ENCODE assay signal across 16 cellular contexts in genomic region chr13:34243396-34243795, GRCh38.
DNase-seq lines count a peak whose midpoint lies in the region; ATAC-seq and TF ChIP-seq lines count a peak whose summit lies in the region.
"Had no signal": no experiment of that assay in that cellular context is flagged by ENCODE, and none has a peak within 500 bp of the region (broad histone marks: within the 10 kb centered on the region; RNA-seq: fewer than 3 reads in every experiment).

No MANE protein-coding gene starts in this region.

- H3K27me3 ChIP-seq in heart left ventricle, result no peaks in the 10 kb centered on the region
- H3K27me3 ChIP-seq in right cardiac atrium (ENCODE audit: control insufficient read depth, insufficient read depth), result no peaks in the 10 kb centered on the region
- H3K27me3 ChIP-seq: BE2C had no signal

- TF ChIP-seq POLR2A in heart left ventricle (IDR thresholded peaks at IDR 0.05), result no peak

- no peaks in the 10 kb centered on the region for H3K4me1 Mint-ChIP-seq in activated T-cell treated with anti-CD3 and anti-CD28 coated beads, Interleukin-2, amount 50 U/mL, for 72 hours (ENCODE audit: low read depth)
- H3K4me1 Mint-ChIP-seq: CD4-positive, alpha-beta memory T cell; H9 had no signal

- H3K9me3 Mint-ChIP-seq in activated T-cell treated with anti-CD3 and anti-CD28 coated beads, Interleukin-2, amount 50 U/mL, for 72 hours, result peaks cover 2 to 5% of the 10 kb centered on the region in 2 donors

- H3K27ac Mint-ChIP-seq in activated T-cell treated with anti-CD3 and anti-CD28 coated beads, Interleukin-2, amount 50 U/mL, for 72 hours, result no peak overlapping the region
- H3K27ac Mint-ChIP-seq: CD4-positive, alpha-beta memory T cell; H9 had no signal

- intact Hi-C loops in heart left ventricle (cut with DNase I) (no loop called here), right cardiac atrium (cut with DNase I) (no loop called here)

- DNase-seq in NCI-H1092 (lab: John Stamatoyannopoulos, UW), result peak; percentile 8
- DNase-seq in NCI-H526 (lab: John Stamatoyannopoulos, UW), result peak; percentile 71 to 83
- DNase-seq in heart left ventricle, result peak in 4 of 5 donors; percentile 13 to 53 (median 30)
- peak in 1 of 3 donors; percentile 51 for DNase-seq in right cardiac atrium
- DNase-seq in Ammon's horn (ENCODE audit: low spot score), result no peak
- DNase-seq in NCI-H82 (lab: John Stamatoyannopoulos, UW), result no peak
- no peak for DNase-seq in activated T-cell treated with anti-CD3 and anti-CD28 coated beads, Interleukin-2, amount 50 U/mL, for 72 hours
- DNase-seq: BE2C; CD4-positive, alpha-beta memory T cell; DMS153; DMS79 treated with DMSO at 0.1 percent for 48 hours; EL; GOT3; H9 had no signal

- H3K9me3 ChIP-seq in heart left ventricle (peaks cover 0 to 9% (median 0%) of the 10 kb centered on the region in 12 donors), right cardiac atrium (ENCODE audit: control insufficient read depth, low read length) (no peaks in the 10 kb centered on the region)
- H3K9me3 ChIP-seq: BE2C had no signal

- TF ChIP-seq CTCF in heart left ventricle (IDR thresholded peaks at IDR 0.05), result no peak

- H3K27me3 Mint-ChIP-seq in activated T-cell treated with anti-CD3 and anti-CD28 coated beads, Interleukin-2, amount 50 U/mL, for 72 hours (ENCODE audit: low read depth), result no peaks in the 10 kb centered on the region
- H3K27me3 Mint-ChIP-seq: CD4-positive, alpha-beta memory T cell had no signal

- H3K36me3 ChIP-seq in heart left ventricle, result no peaks in the 10 kb centered on the region
- H3K36me3 ChIP-seq: BE2C had no signal

- H3K4me3 Mint-ChIP-seq in activated T-cell treated with anti-CD3 and anti-CD28 coated beads, Interleukin-2, amount 50 U/mL, for 72 hours, result no peak overlapping the region
- H3K4me3 Mint-ChIP-seq: CD4-positive, alpha-beta memory T cell; H9 had no signal

- H3K4me1 ChIP-seq in heart left ventricle (peaks cover 0 to 4% (median 0%) of the 10 kb centered on the region in 12 donors), right cardiac atrium (ENCODE audit: control insufficient read depth, insufficient read depth, low read length) (no peaks in the 10 kb centered on the region)
- H3K4me1 ChIP-seq: BE2C had no signal

- H3K36me3 Mint-ChIP-seq in activated T-cell treated with anti-CD3 and anti-CD28 coated beads, Interleukin-2, amount 50 U/mL, for 72 hours (ENCODE audit: insufficient read depth in 2 of 2), result no peaks in the 10 kb centered on the region
- H3K36me3 Mint-ChIP-seq: CD4-positive, alpha-beta memory T cell had no signal

- 37 to 80% (median 50%) methylated on average over 3 of the region's 3 CpGs for WGBS in heart left ventricle, 4 donors
- WGBS in right cardiac atrium, result 69% methylated on average over 3 of the region's 3 CpGs

- ATAC-seq in heart left ventricle (peak; percentile 73 to 90 (median 86)), right cardiac atrium (peak; percentile 44 to 51)
- ATAC-seq in activated T-cell treated with anti-CD3 and anti-CD28 coated beads, Interleukin-2, amount 50 U/mL, for 72 hours (replicated peaks in 1 of 2), result no peak
- ATAC-seq: HepG2 had no signal

- H3K27ac ChIP-seq in heart left ventricle, result no peak overlapping the region
- H3K27ac ChIP-seq in right cardiac atrium (ENCODE audit: low read length), result no peak overlapping the region
- H3K27ac ChIP-seq: C4-2B had no signal

- H3K4me3 ChIP-seq in heart left ventricle (no peak overlapping the region), right cardiac atrium (ENCODE audit: low read length) (no peak overlapping the region)

Comparison
In these comparisons a context has a peak if more than half of its experiments do, and no peak if none do; other contexts are left out.
1. DNase-seq: peak in NCI-H1092 (single experiment), NCI-H526 (2 of 2) and heart left ventricle (4 of 5); none in Ammon's horn (single experiment), NCI-H82 (single experiment) and activated T-cell treated with anti-CD3 and anti-CD28 coated beads, Interleukin-2, amount 50 U/mL, for 72 hours (0 of 2).
2. ATAC-seq: peak in heart left ventricle (4 of 4) and right cardiac atrium (2 of 2); none in activated T-cell treated with anti-CD3 and anti-CD28 coated beads, Interleukin-2, amount 50 U/mL, for 72 hours (0 of 2).